In genomic region chr2:110213522-110213921, GRCh38 we compare ENCODE assay signal across 1 cellular context. TPM values are rescaled to one million over a fixed set of nuclear protein-coding genes. Genes with fewer than 3 reads are reported as not detected.
"Had no signal": no experiment of that assay in that cellular context is flagged by ENCODE, and none has a peak within 500 bp of the region (broad histone marks: within the 10 kb centered on the region; RNA-seq: fewer than 3 reads in every experiment).

No MANE protein-coding gene starts in this region.

RNA-seq across cellular contexts. Expression of gene NPHP1, which starts 8.7 kb away (rescaled TPM):
- total RNA-seq: T-helper 2 cell treated with Interferon-gamma antibody and Interleukin-4, amounts not matched to agents 100 ng/mL and 5 ng/mL, for 36 hours had no signal
